Comparison of ENCODE assay signal across 14 cellular contexts in the genomic region with DNA sequence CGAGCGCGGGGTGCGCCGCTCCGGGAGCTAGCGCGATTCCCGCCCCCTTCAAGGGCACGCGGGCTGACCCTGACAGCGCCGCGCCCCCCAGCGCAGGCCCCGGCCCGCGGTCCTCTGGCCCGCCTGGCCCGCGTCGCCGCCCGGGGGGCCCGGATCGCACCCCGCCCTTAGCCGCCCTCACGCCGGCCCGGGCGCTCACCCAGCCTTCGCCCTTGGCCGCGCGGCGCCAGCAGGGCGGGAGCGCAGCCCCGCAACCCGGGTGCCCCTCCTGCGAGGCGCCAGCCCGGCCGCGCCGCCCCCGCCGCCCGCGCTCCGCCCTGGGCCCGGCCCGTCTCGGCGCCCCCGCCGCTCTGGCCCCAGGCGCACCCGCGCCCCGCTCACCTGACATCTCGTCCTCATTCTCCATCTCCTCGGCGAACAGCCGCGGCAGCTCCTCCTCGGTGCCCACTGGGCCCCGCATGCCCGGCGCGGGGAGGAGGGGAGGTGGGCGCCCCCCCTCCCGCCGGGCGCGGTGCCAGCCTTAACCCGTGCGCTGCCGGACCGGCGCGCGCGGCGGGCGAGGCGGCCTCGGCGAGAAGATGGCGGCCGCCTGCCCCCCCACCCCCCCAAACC. TPM values are rescaled to one million over a fixed set of nuclear protein-coding genes. Genes with fewer than 3 reads are reported as not detected.
DNase-seq lines count a peak whose midpoint lies in the region; ATAC-seq and TF ChIP-seq lines count a peak whose summit lies in the region.
"Had no signal": no experiment of that assay in that cellular context is flagged by ENCODE, and none has a peak within 500 bp of the region (broad histone marks: within the 10 kb centered on the region; RNA-seq: fewer than 3 reads in every experiment).

No MANE protein-coding gene starts in this region.

- peaks cover 0 to 12% (median 5%) of the 10 kb centered on the region in 3 donors for H3K36me3 Mint-ChIP-seq in naive thymus-derived CD8-positive, alpha-beta T cell

- H3K27me3 Mint-ChIP-seq in naive thymus-derived CD8-positive, alpha-beta T cell, result peaks cover 11 to 26% (median 15%) of the 10 kb centered on the region in 5 donors

- H3K9me3 Mint-ChIP-seq in naive thymus-derived CD8-positive, alpha-beta T cell, result peaks cover 0 to 2% (median 0%) of the 10 kb centered on the region in 9 donors
- H3K9me3 Mint-ChIP-seq: activated B cell treated with CpG ODN at 0.5 μM for 24 hours; CD4-positive, CD25-positive, alpha-beta regulatory T cell had no signal

- no peak overlapping the region for H3K27ac Mint-ChIP-seq in naive thymus-derived CD8-positive, alpha-beta T cell
- H3K27ac Mint-ChIP-seq: activated B cell treated with CpG ODN at 0.5 μM for 24 hours had no signal

- CTCF ChIA-PET in RWPE1 (lab: Yijun Ruan, JAX), result no interaction called here

- H3K36me3 ChIP-seq in upper lobe of right lung, result peaks cover 5% of the 10 kb centered on the region

- H3K27me3 ChIP-seq in upper lobe of right lung, result peaks cover 50% of the 10 kb centered on the region

- no peak overlapping the region for H3K4me3 ChIP-seq in upper lobe of right lung
- H3K4me3 ChIP-seq: lung, MG63 had no signal

- peaks cover 16 to 31% (median 29%) of the 10 kb centered on the region in 4 donors for H3K4me1 Mint-ChIP-seq in naive thymus-derived CD8-positive, alpha-beta T cell

- no peaks in the 10 kb centered on the region for H3K9me3 ChIP-seq in upper lobe of right lung
- H3K9me3 ChIP-seq: MG63 had no signal

- intact Hi-C loops in upper lobe of right lung (cut with DNase I), result no loop called here

- DNase-seq in 8988T (peak; percentile 28), D341Med (ENCODE audit: low spot score) (peak; percentile 63), astrocyte of the hippocampus (ENCODE audit: low read depth, low spot score) (peak; percentile 25), RWPE1 (ENCODE audit: low spot score) (no peak), NCI-H526 treated with DMSO at 0.1 percent for 48 hours (lab: John Stamatoyannopoulos, UW) (no peak), upper lobe of right lung (no peak)
- DNase-seq in naive thymus-derived CD8-positive, alpha-beta T cell, result no peak
- DNase-seq: activated B cell treated with CpG ODN at 0.5 μM for 24 hours; activated CD8-positive, alpha-beta memory T cell treated with anti-CD3 and anti-CD28 coated beads, Interleukin-2, amount 50 U/mL, for 48 hours; CD4-positive, CD25-positive, alpha-beta regulatory T cell; stimulated activated CD4-positive, alpha-beta T cell treated with anti-CD3 and anti-CD28 coated beads, Interleukin-1b, Interleukin-23, amount 100 ng/mL, for 48 hours had no signal

- no peak for TF ChIP-seq CTCF in RWPE1 (conservative IDR thresholded peaks at IDR 0.05; ENCODE audit: low read depth)
- no peak for TF ChIP-seq CTCF in upper lobe of right lung (IDR thresholded peaks at IDR 0.05)

- peak; percentile 19 to 32 for ATAC-seq in naive thymus-derived CD8-positive, alpha-beta T cell
- ATAC-seq in HG02870 (IDR thresholded peaks at IDR 0.05; ENCODE audit: unreplicated experiment) (no peak), upper lobe of right lung (no peak)

- peaks cover 16% of the 10 kb centered on the region for H3K4me1 ChIP-seq in upper lobe of right lung

- H3K4me3 Mint-ChIP-seq in naive thymus-derived CD8-positive, alpha-beta T cell, result peak overlapping the region in 1 of 10 donors; percentile 31

- H3K27ac ChIP-seq in RWPE1 (no peak overlapping the region), upper lobe of right lung (no peak overlapping the region)

- POLR2A ChIA-PET in naive thymus-derived CD8-positive, alpha-beta T cell (lab: Charles Lee), result no interaction called here
- POLR2A ChIA-PET in RWPE1 (lab: Yijun Ruan, JAX; ENCODE audit: low non-redundant PET), result no interaction called here

RNA-seq across cellular contexts. Expression of gene CHD5, which starts 0.5 kb away (rescaled TPM):
- total RNA-seq in naive thymus-derived CD8-positive, alpha-beta T cell, result under 1 TPM; 0.10 to 0.14 TPM
- under 1 TPM in 1 of 3 donors, not detected in 2; 0.06 TPM for polyA plus RNA-seq in naive thymus-derived CD8-positive, alpha-beta T cell
- 0.23 TPM for total RNA-seq in upper lobe of right lung
- total RNA-seq: CD4-positive, CD25-positive, alpha-beta regulatory T cell had no signal
- polyA plus RNA-seq: CD4-positive, CD25-positive, alpha-beta regulatory T cell had no signal

RNA-seq across cellular contexts. Expression of gene RPL22, which starts 19.7 kb away (rescaled TPM):
- 100 to 1,000 TPM; 577 to 597 TPM for total RNA-seq in naive thymus-derived CD8-positive, alpha-beta T cell
- 100 to 1,000 TPM; 291 to 370 (median 306) TPM for polyA plus RNA-seq in naive thymus-derived CD8-positive, alpha-beta T cell
- total RNA-seq in upper lobe of right lung, result 308 TPM

RNA-seq across cellular contexts. Expression of gene RNF207, which starts 26.2 kb away (rescaled TPM):
- under 1 TPM; 0.36 to 0.47 TPM for total RNA-seq in naive thymus-derived CD8-positive, alpha-beta T cell
- not detected for polyA plus RNA-seq in naive thymus-derived CD8-positive, alpha-beta T cell
- 12.7 TPM for total RNA-seq in upper lobe of right lung

RNA-seq across cellular contexts. Expression of gene ICMT, which starts 56.1 kb away (rescaled TPM):
- total RNA-seq in naive thymus-derived CD8-positive, alpha-beta T cell, result 10 to 100 TPM; 12.9 to 16.3 TPM
- 10 to 100 TPM; 13.0 to 15.6 (median 14.1) TPM for polyA plus RNA-seq in naive thymus-derived CD8-positive, alpha-beta T cell
- total RNA-seq in upper lobe of right lung, result 56.9 TPM

Comparison
In these comparisons a context has a peak if more than half of its experiments do, and no peak if none do; other contexts are left out.
1. DNase-seq: peak in 8988T (single experiment), D341Med (single experiment) and astrocyte of the hippocampus (single experiment); none in naive thymus-derived CD8-positive, alpha-beta T cell (0 of 10), RWPE1 (single experiment), NCI-H526 treated with DMSO at 0.1 percent for 48 hours (single experiment) and upper lobe of right lung (single experiment).
2. ATAC-seq: peak in naive thymus-derived CD8-positive, alpha-beta T cell (2 of 2); none in HG02870 (single experiment) and upper lobe of right lung (single experiment).